ENCODE assay signal across 8 cellular contexts in genomic region chr12:57759360-57759980, GRCh38. TPM values are rescaled to one million over a fixed set of nuclear protein-coding genes. Genes with fewer than 3 reads are reported as not detected.
DNase-seq lines count a peak whose midpoint lies in the region; ATAC-seq and TF ChIP-seq lines count a peak whose summit lies in the region.

No MANE protein-coding gene starts in this region.

- peaks cover 18% of the 10 kb centered on the region for H3K4me1 Mint-ChIP-seq in chondrocyte (ENCODE audit: low read depth)

- peaks cover 7% of the 10 kb centered on the region; the same call in 1 of the 2 replicates for H3K79me2 ChIP-seq in OCI-LY7 (ENCODE audit: insufficient read depth, low read depth, low read length)

- TF ChIP-seq POLR2A in heart left ventricle (IDR thresholded peaks at IDR 0.05): no peak

- H3K4me3 Mint-ChIP-seq in chondrocyte (ENCODE audit: unreplicated experiment): no peak overlapping the region

- no peak overlapping the region for H3K27ac ChIP-seq in heart left ventricle
- H3K27ac ChIP-seq in OCI-LY7 (ENCODE audit: low read depth, low read length, poor library complexity, severe bottlenecking): no peak overlapping the region

- H4K20me1 ChIP-seq in OCI-LY7 (ENCODE audit: insufficient read depth, low read length): peaks cover 10% of the 10 kb centered on the region; the same call in 1 of the 2 replicates

- no peak overlapping the region for H3K4me2 ChIP-seq in OCI-LY7 (ENCODE audit: low read length)

- H2AFZ ChIP-seq in OCI-LY7 (ENCODE audit: low read length): no peak overlapping the region

- intact Hi-C loops in heart left ventricle (cut with DNase I) (no loop called here), Right ventricle myocardium inferior (cut with DNase I) (no loop called here), OCI-LY7 (cut with micrococcal nuclease; ENCODE audit: unreplicated experiment) (no loop called here), sciatic nerve (cut with DNase I) (no loop called here)

- H3K27me3 ChIP-seq in heart left ventricle: peaks cover 5 to 24% (median 14%) of the 10 kb centered on the region in 9 donors

- H3K4me3 ChIP-seq in heart left ventricle (no peak overlapping the region), OCI-LY7 (ENCODE audit: low read depth, low read length, poor library complexity, severe bottlenecking) (no peak overlapping the region), retinal pigment epithelial cell (ENCODE audit: low read length) (no peak overlapping the region)

- H3K9me2 ChIP-seq in OCI-LY7 (ENCODE audit: insufficient read depth, low read length): no peaks in the 10 kb centered on the region

- no peaks in the 10 kb centered on the region for H3K9me3 Mint-ChIP-seq in chondrocyte (ENCODE audit: low read depth)

- no peak overlapping the region for H3K27ac Mint-ChIP-seq in chondrocyte (ENCODE audit: unreplicated experiment)

- peak in 9 of 12 donors; percentile 8 to 52 (median 37) for TF ChIP-seq CTCF in heart left ventricle (IDR thresholded peaks at IDR 0.05)
- TF ChIP-seq CTCF in OCI-LY7 (conservative IDR thresholded peaks at IDR 0.05; ENCODE audit: low read length): peak; percentile 87
- peak; percentile 70 for TF ChIP-seq CTCF in chondrocyte (IDR thresholded peaks at IDR 0.05)
- TF ChIP-seq CTCF in retinal pigment epithelial cell (conservative IDR thresholded peaks at IDR 0.05; ENCODE audit: low read depth, low read length): peak; percentile 68

- peaks cover 15% of the 10 kb centered on the region for H3K36me3 Mint-ChIP-seq in chondrocyte (ENCODE audit: low read depth)

- DNase-seq in heart left ventricle: no peak
- DNase-seq in Right ventricle myocardium inferior (ENCODE audit: missing footprints): no peak
- DNase-seq in OCI-LY7 (ENCODE audit: low spot score): peak; percentile 68
- no peak for DNase-seq in chondrocyte (ENCODE audit: low spot score)
- DNase-seq in retinal pigment epithelial cell (ENCODE audit: low read depth): no peak
- no peak for DNase-seq in superior temporal gyrus (ENCODE audit: extremely low spot score)
- no peak for DNase-seq in sciatic nerve (ENCODE audit: low spot score)

- H3K9me3 ChIP-seq in heart left ventricle: no peaks in the 10 kb centered on the region
- no peaks in the 10 kb centered on the region for H3K9me3 ChIP-seq in OCI-LY7 (ENCODE audit: low read length)

- 39 to 45% (median 42%) methylated on average over 3 of the region's 3 CpGs for WGBS in heart left ventricle, 4 donors

- H3K4me1 ChIP-seq in heart left ventricle: peaks cover 0 to 23% (median 12%) of the 10 kb centered on the region in 12 donors
- H3K4me1 ChIP-seq in OCI-LY7 (ENCODE audit: insufficient read depth, low read length, poor library complexity, severe bottlenecking): peaks cover 13% of the 10 kb centered on the region

- BruUV-seq in OCI-LY7 (replicated peaks; lab: Mats Ljungman, UMichigan): no TSS peak

- ATAC-seq in heart left ventricle (no peak), Right ventricle myocardium inferior (no peak), sciatic nerve (no peak), HG02588 (IDR thresholded peaks at IDR 0.05; ENCODE audit: unreplicated experiment) (no peak)

- H3K27me3 Mint-ChIP-seq in chondrocyte (ENCODE audit: low read depth): peaks cover 18% of the 10 kb centered on the region

- peaks cover 0 to 23% (median 15%) of the 10 kb centered on the region in 9 donors for H3K36me3 ChIP-seq in heart left ventricle
- H3K36me3 ChIP-seq in OCI-LY7 (ENCODE audit: insufficient read depth, low read length): peaks cover 50% of the 10 kb centered on the region

- CTCF ChIA-PET in OCI-LY7 (lab: Charles Lee; ENCODE audit: unreplicated experiment): interaction anchor here (0.7 kb wide), 1 partner anchor 13 kb away, joined by 3 read pairs; the partner anchor contains the start of genes EEF1AKMT3 and METTL1

- POLR2A ChIA-PET in OCI-LY7 (lab: Charles Lee): interaction anchor here (1.0 to 1.1 kb wide), 2 partner anchors 13 to 136 kb away, joined by 3 read pairs; partner anchors contain the start of genes EEF1AKMT3 and METTL1

RNA-seq across cellular contexts. Expression of gene MARCHF9, which starts 4.6 kb away (rescaled TPM):
- total RNA-seq in heart left ventricle (10 to 100 TPM; 11.3 to 18.9 (median 13.3) TPM), Right ventricle myocardium inferior (14.5 TPM), OCI-LY7 (2022) (46.2 and 47.7 TPM in 2 replicates), chondrocyte (17.3 to 22.1 TPM (median 21.8 TPM) in 3 replicates), sciatic nerve (10.6 TPM)
- polyA plus RNA-seq in heart left ventricle: 10 to 100 TPM; 13.6 to 15.8 TPM
- 29.3 and 29.4 TPM in 2 replicates for total RNA-seq in OCI-LY7 (2014; rRNA removed; shearing (Covaris generic))

RNA-seq across cellular contexts. Expression of gene CDK4, which starts 7.4 kb away (rescaled TPM):
- 10 to 100 TPM; 38.1 to 62.1 (median 50.2) TPM for total RNA-seq in heart left ventricle
- 10 to 100 TPM; 23.4 to 81.9 TPM for polyA plus RNA-seq in heart left ventricle
- 42.3 TPM for total RNA-seq in Right ventricle myocardium inferior
- total RNA-seq in OCI-LY7 (2014; rRNA removed; shearing (Covaris generic)): 272 and 280 TPM in 2 replicates
- 172 and 192 TPM in 2 replicates for total RNA-seq in OCI-LY7 (2022)
- total RNA-seq in chondrocyte: 136 to 140 TPM (median 139 TPM) in 3 replicates
- 54.0 TPM for total RNA-seq in sciatic nerve

RNA-seq across cellular contexts. Expression of gene CYP27B1, which starts 7.4 kb away (rescaled TPM):
- total RNA-seq in heart left ventricle: under 1 TPM in 5 of 9 donors, not detected in 4; 0.16 to 0.77 (median 0.19) TPM
- polyA plus RNA-seq in heart left ventricle: under 1 TPM; 0.11 to 0.19 TPM
- total RNA-seq in Right ventricle myocardium inferior: 0.49 TPM
- total RNA-seq in OCI-LY7 (2014; rRNA removed; shearing (Covaris generic)): 6.5 and 7.1 TPM in 2 replicates
- 6.6 and 6.9 TPM in 2 replicates for total RNA-seq in OCI-LY7 (2022)
- total RNA-seq in chondrocyte: 2.1 to 3.2 TPM (median 2.3 TPM) in 3 replicates
- total RNA-seq in sciatic nerve: 0.98 TPM

RNA-seq across cellular contexts. Expression of gene METTL1, which starts 12.4 kb away (rescaled TPM):
- total RNA-seq in heart left ventricle (10 to 100 TPM in 3 of 9 donors, 1 to 10 TPM in 5, under 1 TPM in 1; 0.95 to 16.6 (median 7.7) TPM), Right ventricle myocardium inferior (7.0 TPM), OCI-LY7 (2022) (23.6 and 27.0 TPM in 2 replicates), chondrocyte (25.2 to 33.6 TPM (median 26.8 TPM) in 3 replicates), sciatic nerve (13.4 TPM)
- 10 to 100 TPM in 1 of 2 donors, 1 to 10 TPM in 1; 9.4 to 28.5 TPM for polyA plus RNA-seq in heart left ventricle
- 12.5 and 22.2 TPM in 2 replicates for total RNA-seq in OCI-LY7 (2014; rRNA removed; shearing (Covaris generic))

RNA-seq across cellular contexts. Expression of gene EEF1AKMT3, which starts 12.9 kb away (rescaled TPM):
- 1 to 10 TPM; 1.2 to 4.5 (median 1.9) TPM for total RNA-seq in heart left ventricle
- 1 to 10 TPM in 1 of 2 donors, under 1 TPM in 1; 0.84 to 1.2 TPM for polyA plus RNA-seq in heart left ventricle
- 1.2 TPM for total RNA-seq in Right ventricle myocardium inferior
- 3.4 and 5.3 TPM in 2 replicates for total RNA-seq in OCI-LY7 (2014; rRNA removed; shearing (Covaris generic))
- 6.3 TPM in 2 replicates for total RNA-seq in OCI-LY7 (2022)
- 13.0 to 14.8 TPM (median 13.6 TPM) in 3 replicates for total RNA-seq in chondrocyte
- 11.8 TPM for total RNA-seq in sciatic nerve

Comparison
In these comparisons a context has a peak if more than half of its experiments do, and no peak if none do; other contexts are left out.
1. CTCF ChIP-seq: peak in every context shown above with its lines; median percentile 87 in OCI-LY7; 70 in chondrocyte; 68 in retinal pigment epithelial cell; 37 in heart left ventricle.